Comparison of ENCODE assay signal across 11 cellular contexts in genomic region chrX:33183366-33183765, GRCh38. TPM values are rescaled to one million over a fixed set of nuclear protein-coding genes. Genes with fewer than 3 reads are reported as not detected.
DNase-seq lines count a peak whose midpoint lies in the region; ATAC-seq and TF ChIP-seq lines count a peak whose summit lies in the region.
"Had no signal": no experiment of that assay in that cellular context is flagged by ENCODE, and none has a peak within 500 bp of the region (broad histone marks: within the 10 kb centered on the region; RNA-seq: fewer than 3 reads in every experiment).

No MANE protein-coding gene starts in this region.

- H3K36me3 ChIP-seq in skeletal muscle satellite cell (ENCODE audit: insufficient read depth, low read length) = no peaks in the 10 kb centered on the region

- ATAC-seq in left ventricle myocardium superior (peak; percentile 93), GM19455 (IDR thresholded peaks at IDR 0.05; ENCODE audit: unreplicated experiment) (no peak)
- ATAC-seq in CD4-positive, alpha-beta T cell (ENCODE audit: poor library complexity) = no peak
- ATAC-seq: Panc1 had no signal

- H3K4me2 ChIP-seq in skeletal muscle satellite cell (ENCODE audit: low read length) = peak overlapping the region; percentile 36

- peak overlapping the region; percentile 56 for H3K9ac ChIP-seq in skeletal muscle satellite cell (ENCODE audit: low read depth, low read length)

- no peak overlapping the region for H3K4me3 ChIP-seq in skeletal muscle satellite cell (ENCODE audit: low read length)

- POLR2A ChIA-PET in HEK293T (lab: Yijun Ruan, JAX) (no interaction called here), GM10248 (lab: Yijun Ruan, JAX) (no interaction called here)
- POLR2A ChIA-PET in CD4-positive, alpha-beta T cell (lab: Charles Lee) = no interaction called here

- CTCF ChIA-PET in HEK293T (lab: Yijun Ruan, JAX) = no interaction called here
- CTCF ChIA-PET in CD4-positive, alpha-beta T cell (lab: Charles Lee) = no interaction called here
- CTCF ChIA-PET in GM10248 (lab: Yijun Ruan, JAX) = no interaction called here

- H3K4me1 ChIP-seq in skeletal muscle satellite cell (ENCODE audit: control insufficient read depth, insufficient read depth, low read length) = peaks cover 13% of the 10 kb centered on the region

- no peaks in the 10 kb centered on the region for H3K27me3 ChIP-seq in skeletal muscle satellite cell (ENCODE audit: control insufficient read depth, insufficient read depth, low read length)
- no peaks in the 10 kb centered on the region for H3K27me3 ChIP-seq in CD4-positive, alpha-beta T cell (ENCODE audit: control insufficient read depth, insufficient read depth, low read length)

- no peak overlapping the region for H3K27ac ChIP-seq in CD4-positive, alpha-beta T cell (ENCODE audit: low read depth, low read length)

- H3K9me3 ChIP-seq in skeletal muscle satellite cell (replicated peaks; ENCODE audit: low read length) = no peaks in the 10 kb centered on the region
- no peaks in the 10 kb centered on the region for H3K9me3 ChIP-seq in CD4-positive, alpha-beta T cell (ENCODE audit: control insufficient read depth, low read length)

- no peaks in the 10 kb centered on the region for H3K4me1 Mint-ChIP-seq in CD4-positive, alpha-beta T cell (ENCODE audit: low read depth)

- H3K27me3 Mint-ChIP-seq in CD4-positive, alpha-beta T cell = no peaks in the 10 kb centered on the region
- H3K27me3 Mint-ChIP-seq: brain had no signal

- no peak overlapping the region for H3K4me3 Mint-ChIP-seq in CD4-positive, alpha-beta T cell

- peak; percentile 7 for DNase-seq in HEK293T (ENCODE audit: extremely low spot score)
- peak; percentile 45 for DNase-seq in SK-N-DZ (ENCODE audit: low spot score)
- peak; percentile 31 for DNase-seq in left ventricle myocardium superior
- no peak for DNase-seq in CD4-positive, alpha-beta T cell
- no peak for DNase-seq in NCI-H1092 (lab: John Stamatoyannopoulos, UW)
- no peak for DNase-seq in GM10248 (ENCODE audit: extremely low spot score)
- DNase-seq: activated CD4-positive, alpha-beta T cell treated with anti-CD3 and anti-CD28 coated beads, Interleukin-2, amount 50 U/mL, for 4 hours had no signal

- no peaks in the 10 kb centered on the region for H3K9me3 Mint-ChIP-seq in CD4-positive, alpha-beta T cell
- H3K9me3 Mint-ChIP-seq: brain had no signal

- H3K36me3 Mint-ChIP-seq in CD4-positive, alpha-beta T cell (ENCODE audit: low read depth) = no peaks in the 10 kb centered on the region
- H3K36me3 Mint-ChIP-seq: brain had no signal

- no peak overlapping the region for H3K27ac Mint-ChIP-seq in CD4-positive, alpha-beta T cell

- intact Hi-C loops in left ventricle myocardium superior (cut with micrococcal nuclease) = no loop called here
- intact Hi-C loops in CD4-positive, alpha-beta T cell (cut with DNase I, micrococcal nuclease) = no loop called here

- no peak for TF ChIP-seq CTCF in CD4-positive, alpha-beta T cell (IDR thresholded peaks at IDR 0.05)
- TF ChIP-seq CTCF in GM10248 (IDR thresholded peaks at IDR 0.05; ENCODE audit: control extremely low read depth, extremely low read depth, low read depth, missing control alignments) = no peak

TF ChIP-seq in HEK293T, 16 proteins besides CTCF, POLR2A, EP300 and RAD21:
- TF ChIP-seq FOXK2 (IDR thresholded peaks at IDR 0.05) (no peak), HDGF (IDR thresholded peaks at IDR 0.05; ENCODE audit: borderline replicate concordance) (no peak), SUZ12 (IDR thresholded peaks at IDR 0.05) (no peak), L3MBTL2 (conservative IDR thresholded peaks at IDR 0.05) (no peak), CTBP1 (IDR thresholded peaks at IDR 0.05; ENCODE audit: borderline replicate concordance) (no peak), FOXA1 (IDR thresholded peaks at IDR 0.05) (no peak), SP1 (IDR thresholded peaks at IDR 0.05) (no peak), ZNF384 (IDR thresholded peaks at IDR 0.05) (no peak), NFRKB (IDR thresholded peaks at IDR 0.05) (no peak), ELF4 (IDR thresholded peaks at IDR 0.05) (no peak), TARDBP (IDR thresholded peaks at IDR 0.05) (no peak), FOXM1 (IDR thresholded peaks at IDR 0.05; ENCODE audit: borderline replicate concordance) (no peak), ARNT (IDR thresholded peaks at IDR 0.05) (no peak)
- TF ChIP-seq, protein P1, sequence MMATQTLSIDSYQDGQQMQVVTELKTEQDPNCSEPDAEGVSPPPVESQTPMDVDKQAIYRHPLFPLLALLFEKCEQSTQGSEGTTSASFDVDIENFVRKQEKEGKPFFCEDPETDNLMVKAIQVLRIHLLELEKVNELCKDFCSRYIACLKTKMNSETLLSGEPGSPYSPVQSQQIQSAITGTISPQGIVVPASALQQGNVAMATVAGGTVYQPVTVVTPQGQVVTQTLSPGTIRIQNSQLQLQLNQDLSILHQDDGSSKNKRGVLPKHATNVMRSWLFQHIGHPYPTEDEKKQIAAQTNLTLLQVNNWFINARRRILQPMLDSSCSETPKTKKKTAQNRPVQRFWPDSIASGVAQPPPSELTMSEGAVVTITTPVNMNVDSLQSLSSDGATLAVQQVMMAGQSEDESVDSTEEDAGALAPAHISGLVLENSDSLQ (IDR thresholded peaks at IDR 0.05) = no peak

RNA-seq across cellular contexts. Expression of gene DMD, which starts 28.0 kb away (rescaled TPM):
- polyA plus RNA-seq in SK-N-DZ (2014; cell fraction: cytosol; rRNA removed) = 1.3 and 1.5 TPM in 2 replicates
- polyA plus RNA-seq in SK-N-DZ (2014; cell fraction: nucleus; rRNA removed) = 1.6 and 3.5 TPM in 2 replicates
- 131 TPM for total RNA-seq in left ventricle myocardium superior
- 2.8 and 5.9 TPM in 2 replicates for total RNA-seq in skeletal muscle satellite cell (2012; rRNA removed)
- total RNA-seq in CD4-positive, alpha-beta T cell = under 1 TPM; 0.20 to 0.47 TPM

Comparison
In these comparisons a context has a peak if more than half of its experiments do, and no peak if none do; other contexts are left out.
1. DNase-seq: peak in HEK293T (single experiment), SK-N-DZ (single experiment) and left ventricle myocardium superior (single experiment); none in CD4-positive, alpha-beta T cell (0 of 10), NCI-H1092 (single experiment) and GM10248 (single experiment).
2. RNA of gene DMD, which starts 28.0 kb away (total RNA-seq): 131 TPM in left ventricle myocardium superior (single experiment); 0.20 to 0.47 TPM in CD4-positive, alpha-beta T cell; every median in the first group is over 10 times any median in the second.